Comparison of ENCODE assay signal across 30 cellular contexts in the genomic region with DNA sequence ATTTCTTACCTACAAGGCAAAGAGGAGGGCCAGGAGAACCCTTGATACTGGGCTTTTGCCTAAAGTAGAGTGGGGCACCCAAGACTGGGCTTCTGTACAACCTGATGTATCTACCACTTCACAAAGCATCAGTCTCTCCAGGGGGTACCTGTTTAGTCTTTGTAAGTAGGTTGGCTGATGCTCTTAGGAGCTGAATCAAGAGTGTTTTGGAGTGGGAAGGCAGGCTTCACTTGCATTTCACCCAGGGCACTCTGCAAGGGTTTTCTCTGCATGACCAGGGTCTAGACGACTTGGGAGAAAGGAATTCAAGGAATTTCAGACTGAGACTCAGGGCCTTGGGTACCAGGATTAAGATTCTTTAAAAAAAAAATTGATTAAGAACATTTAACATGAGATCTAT.
DNase-seq lines count a peak whose midpoint lies in the region; ATAC-seq, FAIRE-seq and TF ChIP-seq lines count a peak whose summit lies in the region.
"Had no signal": no experiment of that assay in that cellular context is flagged by ENCODE, and none has a peak within 500 bp of the region (broad histone marks: within the 10 kb centered on the region; RNA-seq: fewer than 3 reads in every experiment).

No MANE protein-coding gene starts in this region.

- TF ChIP-seq CTCF in astrocyte (IDR thresholded peaks at IDR 0.05; ENCODE audit: insufficient read depth, low read depth, low read length), result no peak

- no peaks in the 10 kb centered on the region for H3K36me3 Mint-ChIP-seq in astrocyte (ENCODE audit: low read depth, unreplicated experiment)

- H4K20me1 ChIP-seq in GM23248 (ENCODE audit: insufficient read depth) (no peaks in the 10 kb centered on the region), astrocyte (ENCODE audit: insufficient read depth, low read length) (no peaks in the 10 kb centered on the region)

- peaks cover 31% of the 10 kb centered on the region for H3K4me1 ChIP-seq in GM23248 (ENCODE audit: insufficient read depth)
- H3K4me1 ChIP-seq in astrocyte (ENCODE audit: insufficient read depth, low read length), result peaks cover 3% of the 10 kb centered on the region
- H3K4me1 ChIP-seq: psoas muscle had no signal

- H3K9ac ChIP-seq in GM23248, result no peak overlapping the region
- no peak overlapping the region for H3K9ac ChIP-seq in astrocyte (ENCODE audit: low read length)

- H3K9me3 ChIP-seq in GM23248 (ENCODE audit: low read depth) (no peaks in the 10 kb centered on the region), astrocyte (ENCODE audit: insufficient read depth, low read depth, low read length) (no peaks in the 10 kb centered on the region)
- H3K9me3 ChIP-seq: psoas muscle, thoracic aorta had no signal

- H3K4me3 ChIP-seq in GM23248 (no peak overlapping the region), astrocyte (ENCODE audit: insufficient read depth, low read depth, low read length) (no peak overlapping the region)
- H3K4me3 ChIP-seq: psoas muscle, skin epidermis, thoracic aorta had no signal

- no peaks in the 10 kb centered on the region for H3K9me3 Mint-ChIP-seq in astrocyte (ENCODE audit: unreplicated experiment)
- H3K9me3 Mint-ChIP-seq: T-helper 1 cell treated with Interleukin-12 subunit alpha and Interleukin-12 subunit beta and Interleukin-4 antibody, amounts not matched to agents 30 μg/mL and 1 μg/mL, for 36 hours had no signal

- no peaks in the 10 kb centered on the region for H3K27me3 Mint-ChIP-seq in astrocyte (ENCODE audit: low read depth, unreplicated experiment)

- H3K4me3 Mint-ChIP-seq in astrocyte (ENCODE audit: unreplicated experiment), result no peak overlapping the region
- H3K4me3 Mint-ChIP-seq: T-helper 1 cell treated with Interleukin-12 subunit alpha and Interleukin-12 subunit beta and Interleukin-4 antibody, amounts not matched to agents 30 μg/mL and 1 μg/mL, for 36 hours had no signal

- peaks cover 31% of the 10 kb centered on the region for H3K4me1 Mint-ChIP-seq in astrocyte (ENCODE audit: low read depth, unreplicated experiment)

- WGBS in GM23248 (ENCODE audit: low coverage in 1 of 2, low lambda C conversion rate in 2 of 2, missing lambda C conversion rate in 2 of 2), 2 experiments, result 30 to 33% methylated on average over 1 of the region's 1 CpG

- in situ Hi-C loops in GM23248 (cut with MboI), result no loop called here

- H3K36me3 ChIP-seq in GM23248 (ENCODE audit: low read depth), result no peaks in the 10 kb centered on the region
- no peaks in the 10 kb centered on the region for H3K36me3 ChIP-seq in astrocyte (ENCODE audit: insufficient read depth, low read length)
- H3K36me3 ChIP-seq: thoracic aorta had no signal

- no peaks in the 10 kb centered on the region for H3K79me2 ChIP-seq in GM23248 (ENCODE audit: insufficient read depth)
- H3K79me2 ChIP-seq in astrocyte (ENCODE audit: insufficient read depth, low read length), result no peaks in the 10 kb centered on the region

- H3K27ac ChIP-seq in GM23248, result no peak overlapping the region
- no peak overlapping the region for H3K27ac ChIP-seq in astrocyte (ENCODE audit: low read depth, low read length)
- H3K27ac ChIP-seq: C4-2B, epithelial cell of prostate, psoas muscle, skin epidermis, VCaP had no signal

- intact Hi-C loops in Right ventricle myocardium superior (cut with DNase I), result no loop called here

- H3K4me2 ChIP-seq in GM23248 (ENCODE audit: unreplicated experiment) (no peak overlapping the region), astrocyte (ENCODE audit: low read length) (peak overlapping the region; percentile 29)

- H3F3A ChIP-seq in GM23248 (ENCODE audit: insufficient read depth), result peaks cover 25% of the 10 kb centered on the region

- peak overlapping the region; percentile 92 for H3K27ac Mint-ChIP-seq in astrocyte (ENCODE audit: unreplicated experiment)
- H3K27ac Mint-ChIP-seq: T-helper 1 cell treated with Interleukin-12 subunit alpha and Interleukin-12 subunit beta and Interleukin-4 antibody, amounts not matched to agents 30 μg/mL and 1 μg/mL, for 36 hours had no signal

- no peaks in the 10 kb centered on the region for H3K9me2 ChIP-seq in GM23248 (ENCODE audit: insufficient read depth)

- no peak for ATAC-seq in Right ventricle myocardium superior (ENCODE audit: poor library complexity)
- no peak for ATAC-seq in HG03025 (IDR thresholded peaks at IDR 0.05; ENCODE audit: low FRiP score, unreplicated experiment)
- ATAC-seq: left colon, psoas muscle had no signal

- H2AFZ ChIP-seq in GM23248 (no peak overlapping the region), astrocyte (ENCODE audit: low read depth, low read length) (no peak overlapping the region)

- H3K27me3 ChIP-seq in GM23248 (replicated peaks; ENCODE audit: insufficient read depth), result no peaks in the 10 kb centered on the region
- H3K27me3 ChIP-seq in astrocyte (ENCODE audit: insufficient read depth, low read length), result no peaks in the 10 kb centered on the region

- peak; percentile 4 for DNase-seq in A172 (ENCODE audit: low spot score)
- DNase-seq in GM23248, result peak; percentile 23
- DNase-seq in astrocyte (ENCODE audit: low read depth), result peak; percentile 36
- peak; percentile 74 for DNase-seq in islet precursor cell
- DNase-seq in Right ventricle myocardium superior, result no peak
- no peak for DNase-seq in RCC 7860 (ENCODE audit: low spot score)
- no peak for DNase-seq in MV-4-11 (lab: John Stamatoyannopoulos, UW)
- DNase-seq: activated CD4-positive, alpha-beta T cell treated with anti-CD3 and anti-CD28 coated beads, Interleukin-2, amount 50 U/mL, for 4 hours; activated gamma-delta T cell treated with Interleukin-2 at 50 U/mL for 16 hours; activated T-cell treated with anti-CD3 and anti-CD28 coated beads for 4 hours; amniotic stem cell; caudate nucleus; DMS 273 treated with DMSO at 0.1 percent for 48 hours; foreskin melanocyte; HCEC 1CT; Kasumi-1; left colon; NCI-H1105 treated with DMSO at 0.1 percent for 48 hours; NCI-H82; OCI-M1; psoas muscle; stimulated activated naive CD4-positive, alpha-beta T cell had no signal

- FAIRE-seq in astrocyte (lab: Jason Lieb, UNC) (no peak), RCC 7860 (lab: Jason Lieb, UNC) (no peak)
- FAIRE-seq: GM12892 had no signal

Comparison
In these comparisons a context has a peak if more than half of its experiments do, and no peak if none do; other contexts are left out.
1. DNase-seq: peak in A172 (single experiment), GM23248 (single experiment), astrocyte (single experiment) and islet precursor cell (single experiment); none in Right ventricle myocardium superior (single experiment), RCC 7860 (single experiment) and MV-4-11 (single experiment).